In the genomic region with DNA sequence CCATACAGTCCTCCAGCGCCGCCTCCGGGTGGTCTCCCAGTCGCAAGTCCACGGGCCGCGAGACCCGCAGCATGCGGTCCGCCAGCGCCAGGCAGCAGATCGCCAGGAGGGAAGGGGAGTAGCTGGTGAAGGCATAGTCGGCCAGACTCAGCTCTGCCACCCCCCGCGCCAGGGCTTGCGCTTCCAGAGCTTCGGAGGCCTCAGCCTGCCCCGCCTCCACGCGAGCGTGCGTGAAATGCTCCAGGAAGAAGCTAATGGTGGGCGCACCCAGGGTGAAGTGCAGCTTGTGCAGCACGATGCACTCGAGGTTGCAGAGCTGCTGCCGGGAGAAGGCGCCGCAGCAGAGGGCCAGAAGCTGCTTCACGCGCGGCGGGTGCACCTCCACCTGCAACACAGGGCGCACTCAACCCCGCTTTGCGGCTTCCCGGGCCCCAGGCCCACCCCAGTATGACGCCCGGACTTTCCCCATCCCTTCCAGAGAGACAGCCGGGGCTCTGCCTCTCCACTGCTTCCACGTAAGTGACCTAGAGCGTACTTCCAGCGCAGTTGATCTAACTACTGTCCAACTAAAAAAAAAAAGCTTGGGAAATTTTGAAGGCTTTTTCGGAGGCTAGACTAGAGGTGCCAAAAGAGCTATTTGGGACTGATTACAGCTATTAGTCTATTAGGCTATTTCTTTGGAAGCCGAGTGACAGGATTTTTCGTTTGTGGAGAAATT, we compare ENCODE assay signal across 8 cellular contexts. TPM values are rescaled to one million over a fixed set of nuclear protein-coding genes. Genes with fewer than 3 reads are reported as not detected.
A peak's percentile ranks its signal among the peaks of the same experiment; 100 is the strongest.
DNase-seq lines count a peak whose midpoint lies in the region; ATAC-seq and TF ChIP-seq lines count a peak whose summit lies in the region.
"Had no signal": no experiment of that assay in that cellular context is flagged by ENCODE, and none has a peak within 500 bp of the region (broad histone marks: within the 10 kb centered on the region; RNA-seq: fewer than 3 reads in every experiment).

No MANE protein-coding gene starts in this region.

- H3K36me3 ChIP-seq in OCI-LY1 (ENCODE audit: insufficient read depth, low read length): no peaks in the 10 kb centered on the region

- no peak for ATAC-seq in central memory CD8-positive, alpha-beta T cell (replicated peaks; ENCODE audit: extremely low read depth, poor library complexity, severe bottlenecking)
- peak; percentile 15 to 17 for ATAC-seq in naive thymus-derived CD8-positive, alpha-beta T cell
- no peak for ATAC-seq in HG03139 (IDR thresholded peaks at IDR 0.05; ENCODE audit: unreplicated experiment)

- TF ChIP-seq CTCF in GM10266 (IDR thresholded peaks at IDR 0.05; ENCODE audit: control insufficient read depth, insufficient read depth, low read depth, missing control alignments) (no peak), OCI-LY1 (IDR thresholded peaks at IDR 0.05; ENCODE audit: low read length) (no peak; the same call in 1 of the 2 replicates)

- no peaks in the 10 kb centered on the region for H3K9me2 ChIP-seq in OCI-LY1 (ENCODE audit: low read depth, low read length)

- no peak overlapping the region for H3K27ac Mint-ChIP-seq in central memory CD8-positive, alpha-beta T cell (ENCODE audit: low read depth)
- H3K27ac Mint-ChIP-seq in naive thymus-derived CD8-positive, alpha-beta T cell: peak overlapping the region in 2 of 10 donors; percentile 48 to 63

- no peak overlapping the region for H2AFZ ChIP-seq in OCI-LY1 (ENCODE audit: low read length)

- peak overlapping the region; percentile 79 for H3K4me2 ChIP-seq in OCI-LY1 (ENCODE audit: low read length)

- H3K9ac ChIP-seq in OCI-LY1 (ENCODE audit: low read length): no peak overlapping the region

- H3K36me3 Mint-ChIP-seq in central memory CD8-positive, alpha-beta T cell (ENCODE audit: insufficient read depth): peaks cover 1% of the 10 kb centered on the region
- no peaks in the 10 kb centered on the region for H3K36me3 Mint-ChIP-seq in naive thymus-derived CD8-positive, alpha-beta T cell

- no peaks in the 10 kb centered on the region for H3K9me3 Mint-ChIP-seq in central memory CD8-positive, alpha-beta T cell
- no peaks in the 10 kb centered on the region for H3K9me3 Mint-ChIP-seq in naive thymus-derived CD8-positive, alpha-beta T cell

- no peaks in the 10 kb centered on the region for H3K79me2 ChIP-seq in OCI-LY1 (ENCODE audit: insufficient read depth, low read length)

- DNase-seq in GM10266 (ENCODE audit: extremely low spot score) (peak; percentile 21), amniotic stem cell (lab: John Stamatoyannopoulos, UW) (no peak), MV-4-11 (lab: John Stamatoyannopoulos, UW) (no peak)
- DNase-seq in central memory CD8-positive, alpha-beta T cell (ENCODE audit: low spot score in 2 of 2): peak in 1 of 2 donors; percentile 16
- DNase-seq in naive thymus-derived CD8-positive, alpha-beta T cell: peak in 5 of 10 donors; percentile 9 to 63 (median 28)

- 0 out of 2 replicates have a peak, but pooled peaks cover 6% of the 10 kb centered on the region for H3K27me3 ChIP-seq in OCI-LY1 (ENCODE audit: insufficient read depth, low read length)

- peaks cover 33% of the 10 kb centered on the region for H3K4me1 Mint-ChIP-seq in central memory CD8-positive, alpha-beta T cell
- peaks cover 22 to 40% (median 39%) of the 10 kb centered on the region in 4 donors for H3K4me1 Mint-ChIP-seq in naive thymus-derived CD8-positive, alpha-beta T cell

- peaks cover 83% of the 10 kb centered on the region for H3K27me3 Mint-ChIP-seq in central memory CD8-positive, alpha-beta T cell
- H3K27me3 Mint-ChIP-seq in naive thymus-derived CD8-positive, alpha-beta T cell: peaks cover 54 to 82% (median 69%) of the 10 kb centered on the region in 5 donors

- POLR2A ChIA-PET in naive thymus-derived CD8-positive, alpha-beta T cell (lab: Charles Lee): interaction anchor here (2.1 kb wide), 1 partner anchor 11 kb away, joined by 6 read pairs; no protein-coding TSS in a partner anchor

- H3K9me3 ChIP-seq in OCI-LY1 (ENCODE audit: low read length): no peaks in the 10 kb centered on the region

- H3F3A ChIP-seq in OCI-LY1 (ENCODE audit: insufficient read depth, low read length): no peaks in the 10 kb centered on the region

- peak overlapping the region; percentile 87 for H3K4me3 Mint-ChIP-seq in central memory CD8-positive, alpha-beta T cell
- peak overlapping the region; percentile 71 to 96 (median 85) for H3K4me3 Mint-ChIP-seq in naive thymus-derived CD8-positive, alpha-beta T cell

- no peak overlapping the region for H3K27ac ChIP-seq in OCI-LY1 (ENCODE audit: low read depth, low read length, poor library complexity, severe bottlenecking)

- no peaks in the 10 kb centered on the region for H4K20me1 ChIP-seq in OCI-LY1 (ENCODE audit: insufficient read depth, low read length)

- peaks cover 41% of the 10 kb centered on the region for H3K4me1 ChIP-seq in OCI-LY1 (ENCODE audit: insufficient read depth, low read length, severe bottlenecking)

- H3K4me3 ChIP-seq in OCI-LY1 (ENCODE audit: low read depth, low read length, poor library complexity, severe bottlenecking): peak overlapping the region; percentile 65
- H3K4me3 ChIP-seq: lung had no signal

RNA-seq across cellular contexts. Expression of gene CCNO, which starts 1.8 kb away (rescaled TPM):
- not detected for total RNA-seq in naive thymus-derived CD8-positive, alpha-beta T cell
- not detected for polyA plus RNA-seq in naive thymus-derived CD8-positive, alpha-beta T cell

RNA-seq across cellular contexts. Expression of gene MCIDAS, which starts 4.5 kb away (rescaled TPM):
- total RNA-seq in naive thymus-derived CD8-positive, alpha-beta T cell: not detected
- not detected for polyA plus RNA-seq in naive thymus-derived CD8-positive, alpha-beta T cell

RNA-seq across cellular contexts. Expression of gene CDC20B, which starts 58.7 kb away (rescaled TPM):
- not detected for total RNA-seq in naive thymus-derived CD8-positive, alpha-beta T cell
- polyA plus RNA-seq in naive thymus-derived CD8-positive, alpha-beta T cell: not detected

Comparison
In these comparisons a context has a peak if more than half of its experiments do, and no peak if none do; other contexts are left out.
1. ATAC-seq: peak in naive thymus-derived CD8-positive, alpha-beta T cell (2 of 2); none in central memory CD8-positive, alpha-beta T cell (single experiment) and HG03139 (single experiment).